Comparison of ENCODE assay signal across 22 cellular contexts in the genomic region with DNA sequence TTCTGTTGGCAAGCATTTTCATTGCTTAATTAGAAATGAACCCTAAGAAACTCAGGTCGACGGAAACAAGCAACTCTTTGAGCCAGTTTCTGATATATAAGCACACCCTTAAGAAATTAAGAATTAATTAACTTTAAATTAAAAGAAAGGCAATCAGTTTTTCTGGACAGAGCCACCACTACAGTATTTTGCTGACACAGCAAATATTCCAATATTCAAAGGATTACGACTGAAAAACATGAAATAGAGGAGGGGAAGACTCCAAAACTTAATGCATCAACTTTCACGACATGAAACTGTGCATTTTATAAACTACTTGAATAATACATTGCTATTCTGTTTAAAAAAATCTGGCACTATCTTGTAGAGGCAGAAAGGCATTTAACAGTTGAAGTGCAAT. TPM values are rescaled to one million over a fixed set of nuclear protein-coding genes. Genes with fewer than 3 reads are reported as not detected.
DNase-seq lines count a peak whose midpoint lies in the region; ATAC-seq, FAIRE-seq and TF ChIP-seq lines count a peak whose summit lies in the region.
"Had no signal": no experiment of that assay in that cellular context is flagged by ENCODE, and none has a peak within 500 bp of the region (broad histone marks: within the 10 kb centered on the region; RNA-seq: fewer than 3 reads in every experiment).

No MANE protein-coding gene starts in this region.

- H3K79me2 ChIP-seq in astrocyte (ENCODE audit: insufficient read depth, low read length) (no peaks in the 10 kb centered on the region), H1 (ENCODE audit: control insufficient read depth in 1 of 2, insufficient read depth in 2 of 2, low read length in 2 of 2) (no peaks in the 10 kb centered on the region)

- ATAC-seq in left ventricle myocardium superior = no peak
- no peak for ATAC-seq in Right ventricle myocardium superior (ENCODE audit: poor library complexity)
- ATAC-seq: GM12878 had no signal

- H2AK5ac ChIP-seq in H1 (ENCODE audit: low read depth, low read length) = no peak overlapping the region

- H2AFZ ChIP-seq in astrocyte (ENCODE audit: low read depth, low read length) = no peak overlapping the region
- no peak overlapping the region for H2AFZ ChIP-seq in H1 (ENCODE audit: low read length)
- H2AFZ ChIP-seq: GM23248 had no signal

- CTCF ChIA-PET in H1 (lab: Charles Lee; ENCODE audit: partially characterized antibody) = no interaction called here

- H2BK5ac ChIP-seq in H1 (ENCODE audit: low read depth, low read length) = no peak overlapping the region

- intact Hi-C loops in left ventricle myocardium inferior (cut with micrococcal nuclease) (no loop called here), left ventricle myocardium superior (cut with micrococcal nuclease) (no loop called here), Right ventricle myocardium superior (cut with DNase I) (no loop called here)

- WGBS in H1 (ENCODE audit: extremely low coverage in 1 of 2, insufficient coverage in 1 of 2, insufficient read length in 1 of 2, insufficient replicate concordance in 2 of 2, low coverage in 1 of 2, low lambda C conversion rate in 2 of 2, missing lambda C conversion rate in 1 of 2), 2 experiments = 94% methylated on average over 4 of the region's 4 CpGs; no CpG with 5 or more reads in 1 of the 2 experiments

- no peak overlapping the region for H3K4me3 Mint-ChIP-seq in astrocyte (ENCODE audit: unreplicated experiment)
- H3K4me3 Mint-ChIP-seq: CD4-positive, CD25-positive, alpha-beta regulatory T cell; CD8-positive, alpha-beta memory T cell had no signal

- peaks cover 4% of the 10 kb centered on the region for H3K4me1 ChIP-seq in left ventricle myocardium inferior
- H3K4me1 ChIP-seq in astrocyte (ENCODE audit: insufficient read depth, low read length) = no peaks in the 10 kb centered on the region
- no peaks in the 10 kb centered on the region for H3K4me1 ChIP-seq in H1 (replicated peaks in 1 of 4; ENCODE audit: control insufficient read depth in 3 of 4, insufficient read depth in 4 of 4, low read length in 3 of 4)

- TF ChIP-seq EP300 in H1 (IDR thresholded peaks at IDR 0.05; ENCODE audit: borderline replicate concordance in 1 of 2, low read depth in 2 of 2, low read length in 2 of 2) = no peak

- H3K36me3 Mint-ChIP-seq in astrocyte (ENCODE audit: low read depth, unreplicated experiment) = no peaks in the 10 kb centered on the region
- H3K36me3 Mint-ChIP-seq: CD4-positive, CD25-positive, alpha-beta regulatory T cell had no signal

- H2BK120ac ChIP-seq in H1 (replicated peaks; ENCODE audit: low read depth, low read length) = no peak overlapping the region

- no peak overlapping the region for H3K18ac ChIP-seq in H1 (ENCODE audit: extremely low read depth, low read length)

- no peak overlapping the region for H3K14ac ChIP-seq in H1 (ENCODE audit: insufficient read length)

- peak overlapping the region; percentile 55 for H3K27ac ChIP-seq in left ventricle myocardium inferior (replicated peaks)
- H3K27ac ChIP-seq in astrocyte (ENCODE audit: low read depth, low read length) = no peak overlapping the region
- no peak overlapping the region for H3K27ac ChIP-seq in H1 (ENCODE audit: low read depth, low read length)
- H3K27ac ChIP-seq: 22Rv1, GM23248 had no signal

- H3K23me2 ChIP-seq in H1 (ENCODE audit: low read depth, low read length) = no peaks in the 10 kb centered on the region

- no peak overlapping the region for H3K27ac Mint-ChIP-seq in astrocyte (ENCODE audit: unreplicated experiment)

- no peak overlapping the region for H2BK12ac ChIP-seq in H1 (ENCODE audit: low read depth, low read length)

- H3K27me3 Mint-ChIP-seq in astrocyte (ENCODE audit: low read depth, unreplicated experiment) = no peaks in the 10 kb centered on the region
- H3K27me3 Mint-ChIP-seq: CD4-positive, CD25-positive, alpha-beta regulatory T cell had no signal

- H3K9me3 ChIP-seq in left ventricle myocardium inferior (replicated peaks) = no peaks in the 10 kb centered on the region
- no peaks in the 10 kb centered on the region for H3K9me3 ChIP-seq in astrocyte (ENCODE audit: insufficient read depth, low read depth, low read length)
- no peaks in the 10 kb centered on the region for H3K9me3 ChIP-seq in H1 (ENCODE audit: insufficient read depth in 2 of 2, low read depth in 1 of 2, low read length in 1 of 2)

- TF ChIP-seq CTCF in left ventricle myocardium inferior (IDR thresholded peaks at IDR 0.05; ENCODE audit: borderline replicate concordance) = no peak
- TF ChIP-seq CTCF in astrocyte (IDR thresholded peaks at IDR 0.05; ENCODE audit: insufficient read depth, low read depth, low read length) = no peak
- no peak for TF ChIP-seq CTCF in H1 (IDR thresholded peaks at IDR 0.05; ENCODE audit: control extremely low read depth in 1 of 3, insufficient read depth in 1 of 3, low read depth in 1 of 3, low read length in 3 of 3)

- H4K20me1 ChIP-seq in astrocyte (ENCODE audit: insufficient read depth, low read length) (no peaks in the 10 kb centered on the region), H1 (replicated peaks in 1 of 2; ENCODE audit: control insufficient read depth in 1 of 2, insufficient read depth in 2 of 2, low read length in 2 of 2) (no peaks in the 10 kb centered on the region)

- H3K27me3 ChIP-seq in left ventricle myocardium inferior (ENCODE audit: low read depth) = no peaks in the 10 kb centered on the region
- H3K27me3 ChIP-seq in astrocyte (ENCODE audit: insufficient read depth, low read length) = no peaks in the 10 kb centered on the region
- H3K27me3 ChIP-seq in H1 (replicated peaks in 1 of 4; ENCODE audit: control insufficient read depth in 3 of 4, extremely low read depth in 1 of 4, insufficient read depth in 3 of 4, low read length in 3 of 4) = no peaks in the 10 kb centered on the region

- no peak for TF ChIP-seq POLR2A in H1 (IDR thresholded peaks at IDR 0.05; ENCODE audit: control extremely low read depth in 1 of 2, low read depth in 2 of 2, low read length in 2 of 2)

- DNase-seq in left ventricle myocardium inferior = no peak
- DNase-seq in left ventricle myocardium superior = no peak
- DNase-seq in astrocyte (ENCODE audit: low read depth) = no peak
- DNase-seq in H1 (ENCODE audit: low read depth in 1 of 2, low spot score in 2 of 2) = no peak
- DNase-seq in stimulated activated naive CD4-positive, alpha-beta T cell treated with Interleukin-2 at 50 U/mL for 16 hours (lab: John Stamatoyannopoulos, UW) = no peak
- no peak for DNase-seq in Right ventricle myocardium superior
- DNase-seq in NCI-H524 (lab: John Stamatoyannopoulos, UW) = no peak
- DNase-seq: CD4-positive, CD25-positive, alpha-beta regulatory T cell; CD8-positive, alpha-beta memory T cell; COR-L47; DMS 273 treated with DMSO at 0.1 percent for 48 hours; DMS53; DND-41; EL; GM23248; HCEC 1CT; KBM-7 had no signal

- TF ChIP-seq RAD21 in H1 (IDR thresholded peaks at IDR 0.05 in 1 of 2, conservative IDR thresholded peaks at IDR 0.05 in 1 of 2; ENCODE audit: low read depth in 2 of 2, low read length in 2 of 2) = no peak

- H4K5ac ChIP-seq in H1 (ENCODE audit: insufficient read length, low read depth, low read length) = no peak overlapping the region

- POLR2A ChIA-PET in H1 (lab: Charles Lee; ENCODE audit: partially characterized antibody) = no interaction called here

- H3K4me2 ChIP-seq in astrocyte (ENCODE audit: low read length) = no peak overlapping the region
- no peak overlapping the region for H3K4me2 ChIP-seq in H1 (ENCODE audit: insufficient read depth in 1 of 2, low read depth in 2 of 2, low read length in 2 of 2)

- H3K4ac ChIP-seq in H1 (replicated peaks; ENCODE audit: insufficient read length, low read depth, low read length) = no peak overlapping the region

- H3K36me3 ChIP-seq in left ventricle myocardium inferior (no peaks in the 10 kb centered on the region), astrocyte (ENCODE audit: insufficient read depth, low read length) (no peaks in the 10 kb centered on the region), H1 (ENCODE audit: control insufficient read depth in 2 of 4, insufficient read depth in 4 of 4, low read length in 3 of 4) (no peaks in the 10 kb centered on the region)

- no peak overlapping the region for H3K56ac ChIP-seq in H1 (replicated peaks; ENCODE audit: insufficient read length, low read depth, low read length)

- no peak overlapping the region for H2BK15ac ChIP-seq in H1 (ENCODE audit: low read length)

- H3K79me1 ChIP-seq in H1 (ENCODE audit: low read depth, low read length) = no peaks in the 10 kb centered on the region

- H3K4me1 Mint-ChIP-seq in astrocyte (ENCODE audit: low read depth, unreplicated experiment) = no peaks in the 10 kb centered on the region

- FAIRE-seq in astrocyte (lab: Jason Lieb, UNC) (peak; percentile 95), H1 (lab: Jason Lieb, UNC) (no peak)
- FAIRE-seq: GM12878, H54 had no signal

- H2BK20ac ChIP-seq in H1 (ENCODE audit: low read length) = no peak overlapping the region

- no peak overlapping the region for H3K23ac ChIP-seq in H1 (ENCODE audit: insufficient read length)

- no peak overlapping the region for H3K9ac ChIP-seq in astrocyte (ENCODE audit: low read length)
- H3K9ac ChIP-seq in H1 (replicated peaks in 1 of 4; ENCODE audit: extremely low read depth in 1 of 4, low read depth in 3 of 4, low read length in 3 of 4) = no peak overlapping the region
- H3K9ac ChIP-seq: GM23248 had no signal

- H4K91ac ChIP-seq in H1 (replicated peaks; ENCODE audit: insufficient read length, low read length) = no peak overlapping the region

- no peaks in the 10 kb centered on the region for H3K9me3 Mint-ChIP-seq in astrocyte (ENCODE audit: unreplicated experiment)
- H3K9me3 Mint-ChIP-seq: CD4-positive, CD25-positive, alpha-beta regulatory T cell; CD8-positive, alpha-beta memory T cell had no signal

- H4K8ac ChIP-seq in H1 (ENCODE audit: extremely low read depth, insufficient read depth, low read length) = no peak overlapping the region

- H3K4me3 ChIP-seq in left ventricle myocardium inferior (no peak overlapping the region), astrocyte (ENCODE audit: insufficient read depth, low read depth, low read length) (no peak overlapping the region), H1 (ENCODE audit: extremely low read depth in 1 of 4, insufficient read depth in 2 of 4, low read depth in 3 of 4, low read length in 4 of 4) (no peak overlapping the region)
- H3K4me3 ChIP-seq: GM12878, GM23248 had no signal

RNA-seq across cellular contexts. Expression of a gene that starts 7.0 kb away (rescaled TPM):
- total RNA-seq in left ventricle myocardium inferior (0.99 TPM), left ventricle myocardium superior (0.30 TPM), astrocyte (0.98 and 2.1 TPM in 2 replicates), Right ventricle myocardium superior (0.65 TPM)
- 2.6 and 3.7 TPM in 2 replicates for total RNA-seq in H1 (2021; fragmentation: NEBNext Ultra II Directional; extraction: Animal tissue kit (Norgen Biotek cat#: 25700))
- 4.1 and 8.8 TPM in 2 replicates for polyA plus RNA-seq in H1 (2011; rRNA removed)
- 2.9 TPM for polyA plus RNA-seq in H1 (2011; cell fraction: cytosol; rRNA removed)
- polyA plus RNA-seq in H1 (2011; cell fraction: nucleus; rRNA removed) = 5.9 TPM
- polyA plus RNA-seq in H1 (2012, experiment 1 of 2) = 2.3 to 3.7 TPM (median 2.8 TPM) in 4 replicates
- polyA plus RNA-seq in H1 (2012, experiment 2 of 2) = 0.67 TPM
- polyA plus RNA-seq in H1 (2013, experiment 1 of 2) = 2.5 TPM
- polyA plus RNA-seq in H1 (2013, experiment 2 of 2) = 2.3 TPM
- polyA minus RNA-seq in H1 (2011; rRNA and poly(A)+ RNA removed) = 0.68 and 2.0 TPM in 2 replicates
- not detected for polyA minus RNA-seq in H1 (2011; cell fraction: cytosol; rRNA and poly(A)+ RNA removed)
- 3.8 TPM for polyA minus RNA-seq in H1 (2011; cell fraction: nucleus; rRNA and poly(A)+ RNA removed)
- total RNA-seq: GM23248, HT-29 had no signal

RNA-seq across cellular contexts. Expression of a gene that starts 29.3 kb away (rescaled TPM):
- total RNA-seq in left ventricle myocardium inferior (0.27 TPM), left ventricle myocardium superior (0.10 TPM), astrocyte (2.3 and 2.7 TPM in 2 replicates), Right ventricle myocardium superior (0.48 TPM)
- 2.6 and 2.9 TPM in 2 replicates for total RNA-seq in H1 (2021; fragmentation: NEBNext Ultra II Directional; extraction: Animal tissue kit (Norgen Biotek cat#: 25700))
- 0.94 and 1.5 TPM in 2 replicates for polyA plus RNA-seq in H1 (2011; rRNA removed)
- 1.4 TPM for polyA plus RNA-seq in H1 (2011; cell fraction: cytosol; rRNA removed)
- 1.8 TPM for polyA plus RNA-seq in H1 (2011; cell fraction: nucleus; rRNA removed)
- 1.0 to 2.5 TPM (median 1.4 TPM) in 4 replicates for polyA plus RNA-seq in H1 (2012, experiment 1 of 2)
- 0.47 TPM for polyA plus RNA-seq in H1 (2012, experiment 2 of 2)
- 2.6 TPM for polyA plus RNA-seq in H1 (2013, experiment 1 of 2)
- polyA plus RNA-seq in H1 (2013, experiment 2 of 2) = 2.0 TPM
- 0.66 and 1.5 TPM in 2 replicates for polyA minus RNA-seq in H1 (2011; rRNA and poly(A)+ RNA removed)
- not detected for polyA minus RNA-seq in H1 (2011; cell fraction: cytosol; rRNA and poly(A)+ RNA removed)
- 2.5 TPM for polyA minus RNA-seq in H1 (2011; cell fraction: nucleus; rRNA and poly(A)+ RNA removed)
- total RNA-seq: G401, HT-29 had no signal

RNA-seq across cellular contexts. Expression of a gene that starts 51.5 kb away (rescaled TPM):
- total RNA-seq in left ventricle myocardium inferior (14.9 TPM), left ventricle myocardium superior (11.2 TPM), astrocyte (5.0 and 5.3 TPM in 2 replicates), Right ventricle myocardium superior (11.9 TPM)
- 3.2 and 4.2 TPM in 2 replicates for total RNA-seq in H1 (2021; fragmentation: NEBNext Ultra II Directional; extraction: Animal tissue kit (Norgen Biotek cat#: 25700))
- polyA plus RNA-seq in H1 (2011; rRNA removed) = 2.2 and 2.4 TPM in 2 replicates
- 3.4 TPM for polyA plus RNA-seq in H1 (2011; cell fraction: cytosol; rRNA removed)
- 2.7 TPM for polyA plus RNA-seq in H1 (2011; cell fraction: nucleus; rRNA removed)
- polyA plus RNA-seq in H1 (2012, experiment 1 of 2) = 1.8 to 3.6 TPM (median 2.9 TPM) in 4 replicates
- 0.49 TPM for polyA plus RNA-seq in H1 (2012, experiment 2 of 2)
- polyA plus RNA-seq in H1 (2013, experiment 1 of 2) = 3.5 TPM
- polyA plus RNA-seq in H1 (2013, experiment 2 of 2) = 4.3 TPM
- polyA minus RNA-seq in H1 (2011; rRNA and poly(A)+ RNA removed) = 3.0 and 3.5 TPM in 2 replicates
- 2.4 TPM for polyA minus RNA-seq in H1 (2011; cell fraction: cytosol; rRNA and poly(A)+ RNA removed)
- polyA minus RNA-seq in H1 (2011; cell fraction: nucleus; rRNA and poly(A)+ RNA removed) = 5.5 TPM
- total RNA-seq: G401 had no signal
